ENCODE assay signal across 19 cellular contexts in the genomic region with DNA sequence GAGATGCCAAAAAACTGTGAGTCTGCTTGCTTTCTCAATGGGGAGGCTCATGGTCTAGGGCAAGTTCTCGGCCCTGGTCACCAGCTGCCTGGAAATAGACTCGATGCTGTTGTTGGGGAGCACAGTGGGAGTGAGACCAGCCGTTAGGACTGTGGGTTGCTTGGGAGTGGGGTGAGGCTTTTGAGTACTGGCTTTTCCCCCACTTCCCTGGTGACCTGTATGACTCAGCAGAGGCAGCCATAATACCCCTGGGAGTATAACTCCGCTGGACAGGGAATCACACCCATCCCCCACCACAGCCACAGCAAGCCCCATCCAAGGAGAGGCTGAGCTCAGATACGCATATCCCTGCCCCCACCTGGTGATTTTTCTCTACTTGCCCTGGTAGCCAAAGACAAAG.
"Had no signal": no experiment of that assay in that cellular context is flagged by ENCODE, and none has a peak within 500 bp of the region (broad histone marks: within the 10 kb centered on the region; RNA-seq: fewer than 3 reads in every experiment).

No MANE protein-coding gene starts in this region.

- H3K27ac ChIP-seq: breast epithelium, heart right ventricle, left ventricle myocardium inferior had no signal

- H3K4me1 ChIP-seq: breast epithelium, heart right ventricle, left ventricle myocardium inferior had no signal

- ATAC-seq: activated CD8-positive, alpha-beta T cell treated with anti-CD3 and anti-CD28 coated beads for 36 hours; esophagus mucosa; mucosa of descending colon had no signal

- H3K36me3 ChIP-seq: breast epithelium, heart right ventricle, left ventricle myocardium inferior had no signal

- H3K4me3 ChIP-seq: breast epithelium, heart right ventricle, left ventricle myocardium inferior, mucosa of descending colon had no signal

- DNase-seq: activated CD4-positive, alpha-beta T cell treated with anti-CD3 and anti-CD28 coated beads, Interleukin-2, amount 10 ng/mL, durations not matched to agents 24 days and 14 days; activated CD8-positive, alpha-beta T cell treated with anti-CD3 and anti-CD28 coated beads for 36 hours; activated naive CD4-positive, alpha-beta T cell treated with Interleukin-2 at 50 U/mL for 16 hours; activated naive CD8-positive, alpha-beta T cell treated with anti-CD3 and anti-CD28 coated beads, Interleukin-2, amount 10 ng/mL, durations not matched to agents 7 days and 5 days; activated T-cell treated with anti-CD3 and anti-CD28 coated beads, Interleukin-2, amount 50 U/mL, for 1 hour; cortex of kidney; heart right ventricle; kidney glomerular epithelial cell; left ventricle myocardium inferior; mucosa of descending colon; naive B cell; retina; stimulated activated CD4-positive, alpha-beta T cell treated with anti-CD3 and anti-CD28 coated beads, Interleukin-12 subunit alpha, Interleukin-12 subunit beta, amount 100 ng/mL, for 4 hours; stimulated activated CD4-positive, alpha-beta T cell treated with anti-CD3 and anti-CD28 coated beads, Interleukin-1b, Interleukin-23, amount 100 ng/mL, for 48 hours; stimulated activated CD8-positive, alpha-beta memory T cell treated with anti-CD3 and anti-CD28 coated beads, Interleukin-4, amount 100 ng/mL, for 48 hours; stimulated activated naive CD4-positive, alpha-beta T cell; T-helper 9 cell had no signal

- H3K27me3 ChIP-seq: breast epithelium, heart right ventricle had no signal

- H3K9me3 ChIP-seq: breast epithelium had no signal
